Comparison of ENCODE assay signal across 1 cellular context in genomic region chr7:28591725-28592331, GRCh38.
TF ChIP-seq lines count a peak whose summit lies in the region.

No MANE protein-coding gene starts in this region.

TF ChIP-seq in endothelial cell of umbilical vein, 7 proteins besides CTCF, POLR2A, EP300 and RAD21:
- TF ChIP-seq POLR2AphosphoS5 (IDR thresholded peaks at IDR 0.05; ENCODE audit: insufficient read depth, low read depth, low read length) (no peak), GATA2 (IDR thresholded peaks at IDR 0.05; ENCODE audit: insufficient read depth, insufficient read length, low read depth, low read length) (no peak), JUN (IDR thresholded peaks at IDR 0.05; ENCODE audit: borderline replicate concordance, insufficient read depth, insufficient read length, low read depth) (no peak), MYC (IDR thresholded peaks at IDR 0.05; ENCODE audit: low read depth, low read length) (no peak), FOS (IDR thresholded peaks at IDR 0.05; ENCODE audit: borderline replicate concordance, insufficient read depth, low read length) (no peak), MAX (IDR thresholded peaks at IDR 0.05; ENCODE audit: insufficient read depth, insufficient read length) (no peak), EZH2 (IDR thresholded peaks at IDR 0.05; ENCODE audit: borderline replicate concordance, low read depth, low read length, severe bottlenecking) (no peak)
